ENCODE assay signal across 1 cellular context in genomic region chr1:225754940-225755635, GRCh38.
TF ChIP-seq lines count a peak whose summit lies in the region.

No MANE protein-coding gene starts in this region.

TF ChIP-seq in IMR-90, 13 proteins besides CTCF, POLR2A, EP300 and RAD21 (continued from another document):
- TF ChIP-seq FOS (IDR thresholded peaks at IDR 0.05; ENCODE audit: low read depth, low read length), result peak; percentile 29; the same call in 1 of the 2 replicates
- peak; percentile 56; the same call in 1 of the 2 replicates for TF ChIP-seq BHLHE40 (IDR thresholded peaks at IDR 0.05; ENCODE audit: low read depth, low read length)
- no peak for TF ChIP-seq RCOR1 (IDR thresholded peaks at IDR 0.05; ENCODE audit: insufficient replicate concordance, low read length)
- no peak for TF ChIP-seq MAFK (IDR thresholded peaks at IDR 0.05; ENCODE audit: low read depth, low read length)
- TF ChIP-seq SMC3 (IDR thresholded peaks at IDR 0.05; ENCODE audit: low read depth, low read length), result no peak
- no peak for TF ChIP-seq NFE2L2 (IDR thresholded peaks at IDR 0.05; ENCODE audit: low read depth, low read length)
- TF ChIP-seq CEBPB (IDR thresholded peaks at IDR 0.05; ENCODE audit: low read depth, low read length), result peak; percentile 41; the same call in 1 of the 2 replicates
